15 cellular contexts compared by ENCODE assay signal in the genomic region with DNA sequence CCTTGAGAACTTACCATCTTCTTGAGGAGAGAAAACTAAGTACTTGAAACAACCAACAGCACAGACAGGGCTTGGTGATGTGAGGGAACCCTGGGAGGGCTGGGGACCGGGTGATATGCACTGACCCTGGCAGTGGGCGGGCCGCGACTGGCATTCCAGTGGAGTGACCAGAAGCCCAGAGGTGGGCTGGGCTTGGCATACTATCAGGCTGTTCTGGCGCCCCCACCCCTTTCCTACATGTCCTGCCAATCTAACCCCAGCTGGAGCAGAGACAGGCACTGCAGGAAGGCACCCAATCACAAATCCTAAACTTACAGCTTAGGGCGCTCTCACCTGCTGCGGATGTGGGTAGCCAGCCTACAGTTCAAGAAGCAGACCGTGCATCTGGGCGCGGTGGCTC. TPM values are rescaled to one million over a fixed set of nuclear protein-coding genes. Genes with fewer than 3 reads are reported as not detected.
DNase-seq lines count a peak whose midpoint lies in the region; ATAC-seq and TF ChIP-seq lines count a peak whose summit lies in the region.
"Had no signal": no experiment of that assay in that cellular context is flagged by ENCODE, and none has a peak within 500 bp of the region (broad histone marks: within the 10 kb centered on the region; RNA-seq: fewer than 3 reads in every experiment).

No MANE protein-coding gene starts in this region.

- intact Hi-C loops in Right ventricle myocardium superior (cut with DNase I) (no loop called here), cardiac septum (cut with DNase I) (loop anchor here (5.0 kb wide), 1 partner anchor 76 kb away; a partner anchor contains a TSS), esophagus muscularis mucosa (cut with DNase I) (loop anchor here (5.0 kb wide), 1 partner anchor 66 kb away; a partner anchor contains a TSS), tibial artery (cut with DNase I; ENCODE audit: low total_unique reads) (loop anchor here (10.0 kb wide), 1 partner anchor 69 kb away; a partner anchor contains a TSS)

- H3K27me3 ChIP-seq in esophagus muscularis mucosa (no peaks in the 10 kb centered on the region), tibial artery (no peaks in the 10 kb centered on the region)
- H3K27me3 ChIP-seq: right lobe of liver had no signal

- H3K36me3 ChIP-seq in esophagus muscularis mucosa (peaks cover 27 to 52% (median 47%) of the 10 kb centered on the region in 4 donors), tibial artery (peaks cover 22 to 49% (median 45%) of the 10 kb centered on the region in 3 donors)

- TF ChIP-seq EP300 in esophagus muscularis mucosa (IDR thresholded peaks at IDR 0.05), result no peak

- DNase-seq in Right ventricle myocardium superior (peak; percentile 58), cardiac septum (ENCODE audit: low spot score) (no peak), esophagus muscularis mucosa (ENCODE audit: extremely low spot score) (no peak), nephron progenitor cell (no peak), tibial artery (no peak), foreskin melanocyte (no peak), D341Med (ENCODE audit: low spot score) (no peak), HuH-7.5 (ENCODE audit: low spot score) (no peak)
- DNase-seq: activated naive CD4-positive, alpha-beta T cell; NCI-H1694; NCI-H526; right lobe of liver; SHP77 treated with DMSO at 0.1 percent for 48 hours had no signal

- H3K4me1 Mint-ChIP-seq in nephron progenitor cell, result peaks cover 27% of the 10 kb centered on the region

- H3K27ac ChIP-seq in esophagus muscularis mucosa (replicated peaks in 1 of 4), result peak overlapping the region; percentile 90 to 96 (median 91)
- peak overlapping the region in 1 of 2 donors; percentile 87 for H3K27ac ChIP-seq in tibial artery

- H3K27me3 Mint-ChIP-seq in nephron progenitor cell (ENCODE audit: low read depth, poor library complexity), result no peaks in the 10 kb centered on the region
- H3K27me3 Mint-ChIP-seq: central memory CD8-positive, alpha-beta T cell; IgD-negative memory B cell had no signal

- H3K9me3 ChIP-seq in esophagus muscularis mucosa (no peaks in the 10 kb centered on the region), tibial artery (no peaks in the 10 kb centered on the region)
- H3K9me3 ChIP-seq: right lobe of liver had no signal

- no peak overlapping the region for H3K4me3 Mint-ChIP-seq in nephron progenitor cell
- H3K4me3 Mint-ChIP-seq: central memory CD8-positive, alpha-beta T cell; IgD-negative memory B cell had no signal

- ATAC-seq in Right ventricle myocardium superior (ENCODE audit: poor library complexity), result no peak
- ATAC-seq: right lobe of liver had no signal

- peaks cover 24% of the 10 kb centered on the region for H3K36me3 Mint-ChIP-seq in nephron progenitor cell (ENCODE audit: low read depth)

- H3K4me1 ChIP-seq in esophagus muscularis mucosa, result peaks cover 59 to 70% (median 64%) of the 10 kb centered on the region in 4 donors
- peaks cover 15 to 57% (median 46%) of the 10 kb centered on the region in 4 donors for H3K4me1 ChIP-seq in tibial artery

- no peaks in the 10 kb centered on the region for H3K9me3 Mint-ChIP-seq in nephron progenitor cell
- H3K9me3 Mint-ChIP-seq: central memory CD8-positive, alpha-beta T cell; IgD-negative memory B cell had no signal

- WGBS in esophagus muscularis mucosa, result 95% methylated on average over 7 of the region's 10 CpGs

- TF ChIP-seq CTCF in esophagus muscularis mucosa (IDR thresholded peaks at IDR 0.05) (no peak), nephron progenitor cell (IDR thresholded peaks at IDR 0.05) (no peak), tibial artery (IDR thresholded peaks at IDR 0.05) (no peak)

- peak overlapping the region; percentile 65 for H3K27ac Mint-ChIP-seq in nephron progenitor cell
- H3K27ac Mint-ChIP-seq: IgD-negative memory B cell had no signal

- TF ChIP-seq POLR2A in esophagus muscularis mucosa (IDR thresholded peaks at IDR 0.05; ENCODE audit: low read depth), result no peak

- H3K4me3 ChIP-seq in esophagus muscularis mucosa (no peak overlapping the region), tibial artery (no peak overlapping the region)
- H3K4me3 ChIP-seq: right lobe of liver had no signal

RNA-seq across cellular contexts. Expression of a gene that starts 54.0 kb away (rescaled TPM):
- 31.0 TPM for total RNA-seq in Right ventricle myocardium superior
- total RNA-seq in cardiac septum, result 24.0 TPM
- 10 to 100 TPM; 11.6 to 15.2 (median 12.3) TPM for total RNA-seq in esophagus muscularis mucosa

RNA-seq across cellular contexts. Expression of a gene that starts 56.9 kb away (rescaled TPM):
- total RNA-seq in Right ventricle myocardium superior, result 78.6 TPM
- 115 TPM for total RNA-seq in cardiac septum
- 100 to 1,000 TPM; 150 to 208 (median 182) TPM for total RNA-seq in esophagus muscularis mucosa
